22 cellular contexts compared by ENCODE assay signal in the genomic region with DNA sequence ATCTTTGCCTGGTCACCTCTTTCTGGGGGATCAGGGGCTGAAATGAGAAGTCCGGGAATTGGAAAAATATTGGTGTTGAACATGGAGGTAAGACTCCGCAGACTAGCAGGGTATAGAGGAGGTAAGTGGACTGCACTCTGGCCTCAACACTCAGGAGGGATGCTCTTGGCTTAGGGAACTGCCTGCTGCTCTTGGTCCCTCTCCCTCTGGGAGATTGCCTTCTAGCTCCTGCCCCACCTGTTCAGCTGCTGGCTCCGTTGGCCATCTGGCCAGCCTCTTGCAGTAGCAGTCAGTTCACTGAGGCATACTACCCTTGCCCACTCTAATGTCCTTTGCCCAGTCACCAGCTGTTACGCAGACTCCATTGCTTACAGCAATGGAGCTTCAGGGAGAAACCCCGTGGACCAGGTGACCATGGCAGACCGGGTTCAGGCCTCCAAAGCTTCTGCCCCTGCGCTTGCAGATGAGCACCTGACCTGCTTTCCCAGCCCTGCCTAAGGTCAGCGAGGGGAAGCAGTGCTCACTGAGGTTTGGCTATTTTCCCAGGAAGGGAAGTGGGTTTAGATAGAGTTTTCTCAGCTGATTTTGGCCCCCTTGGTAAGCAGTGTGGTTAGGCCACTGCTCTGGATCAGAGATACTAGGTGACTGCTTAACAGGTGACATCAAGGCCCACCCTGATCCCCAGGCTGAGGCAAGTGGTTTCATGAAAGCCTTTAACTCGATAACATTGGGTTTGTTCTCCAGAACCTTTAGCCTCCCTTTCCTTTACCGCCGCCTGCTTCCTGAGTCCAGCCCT. TPM values are rescaled to one million over a fixed set of nuclear protein-coding genes. Genes with fewer than 3 reads are reported as not detected.
DNase-seq lines count a peak whose midpoint lies in the region; ATAC-seq and TF ChIP-seq lines count a peak whose summit lies in the region.
"Had no signal": no experiment of that assay in that cellular context is flagged by ENCODE, and none has a peak within 500 bp of the region (broad histone marks: within the 10 kb centered on the region; RNA-seq: fewer than 3 reads in every experiment).

No MANE protein-coding gene starts in this region.

- H3K9ac ChIP-seq in neuronal stem cell (ENCODE audit: low read depth, low read length, poor library complexity) = no peak overlapping the region

- H3K23ac ChIP-seq in neuronal stem cell (ENCODE audit: low read depth, low read length, poor library complexity) = peak overlapping the region; percentile 8

- H4K8ac ChIP-seq in neuronal stem cell (ENCODE audit: low read depth, low read length) = no peak overlapping the region

- H3K27ac ChIP-seq in HEK293 (ENCODE audit: extremely low read depth, low read depth, low read length) (no peak overlapping the region), neuronal stem cell (replicated peaks; ENCODE audit: low read length) (no peak overlapping the region), esophagus squamous epithelium (no peak overlapping the region)
- H3K27ac ChIP-seq: VCaP had no signal

- CTCF ChIA-PET in HEK293 (lab: Yijun Ruan, JAX) = interaction anchor here (0.6 to 21.9 kb wide), 6 partner anchors 12 to 160 kb away, joined by 3 to 592 read pairs (median 12); a partner anchor contains a TSS
- CTCF ChIA-PET in GM10248 (lab: Yijun Ruan, JAX) = interaction anchor here (0.6 to 1.8 kb wide), 5 partner anchors 11 to 36 kb away, joined by 3 to 9 read pairs (median 6); a partner anchor contains a TSS

- no peaks in the 10 kb centered on the region for H3K27me3 ChIP-seq in neuronal stem cell (ENCODE audit: control insufficient read depth in 3 of 3, insufficient read depth in 3 of 3, low read depth in 1 of 3, low read length in 3 of 3)
- no peaks in the 10 kb centered on the region for H3K27me3 ChIP-seq in esophagus squamous epithelium

- peaks cover 79% of the 10 kb centered on the region for H3K36me3 Mint-ChIP-seq in dendritic cell treated with granulocyte-macrophage colony-stimulating factor and Interleukin-4, amounts not matched to agents 40 ng/mL and 50 ng/mL, for 4 days (ENCODE audit: low read depth)
- peaks cover 30% of the 10 kb centered on the region for H3K36me3 Mint-ChIP-seq in activated T-helper 1 cell treated with anti-CD3 and anti-CD28 coated beads, Interleukin-12 subunit alpha, Interleukin-12 subunit beta, Interleukin-2, Interleukin-4 antibody, amounts not matched to agents 30 ng/mL and 10 ng/mL and 1 ng/mL, durations not matched to agents 14 hours and 24 hours and 36 hours (ENCODE audit: low read depth)

- H3K36me3 ChIP-seq in HEK293 (ENCODE audit: control insufficient read depth in 2 of 2, insufficient read depth in 1 of 2, low read length in 2 of 2) = peaks cover 15 to 61% of the 10 kb centered on the region in 2 experiments
- peaks cover 41 to 69% of the 10 kb centered on the region in 2 donors for H3K36me3 ChIP-seq in neuronal stem cell (replicated peaks in 1 of 2; ENCODE audit: control insufficient read depth in 2 of 2, insufficient read depth in 2 of 2, low read length in 2 of 2)
- H3K36me3 ChIP-seq in esophagus squamous epithelium = peaks cover 16 to 71% (median 35%) of the 10 kb centered on the region in 3 donors

- no peak overlapping the region for H2BK120ac ChIP-seq in neuronal stem cell (ENCODE audit: low read depth, low read length)

- H2AK5ac ChIP-seq in neuronal stem cell (ENCODE audit: low read depth, low read length) = no peak overlapping the region

- no peaks in the 10 kb centered on the region for H3K79me1 ChIP-seq in neuronal stem cell (ENCODE audit: low read depth, low read length)

- peak overlapping the region; percentile 46 for H3K4me3 Mint-ChIP-seq in dendritic cell treated with granulocyte-macrophage colony-stimulating factor and Interleukin-4, amounts not matched to agents 40 ng/mL and 50 ng/mL, for 4 days
- no peak overlapping the region for H3K4me3 Mint-ChIP-seq in activated T-helper 1 cell treated with anti-CD3 and anti-CD28 coated beads, Interleukin-12 subunit alpha, Interleukin-12 subunit beta, Interleukin-2, Interleukin-4 antibody, amounts not matched to agents 30 ng/mL and 10 ng/mL and 1 ng/mL, durations not matched to agents 14 hours and 24 hours and 36 hours
- H3K4me3 Mint-ChIP-seq: activated CD4-positive, alpha-beta memory T cell treated with anti-CD3 and anti-CD28 coated beads for 36 hours; activated T-cell treated with anti-CD3 and anti-CD28 coated beads, Interleukin-2, amount 50 U/mL, for 4 hours; HFFc6; memory B cell; natural killer cell; stimulated activated effector memory CD8-positive, alpha-beta T cell treated with anti-CD3 and anti-CD28 coated beads, Interleukin-12 subunit alpha, Interleukin-12 subunit beta, amount 100 ng/mL, for 72 hours had no signal

- H2BK15ac ChIP-seq in neuronal stem cell (ENCODE audit: low read length) = no peak overlapping the region

- no peak overlapping the region for H3K14ac ChIP-seq in neuronal stem cell (ENCODE audit: low read length)

- no peak overlapping the region for H3K4me2 ChIP-seq in neuronal stem cell (ENCODE audit: insufficient read depth, low read length, poor library complexity, severe bottlenecking)

- H2BK12ac ChIP-seq in neuronal stem cell (ENCODE audit: low read length) = no peak overlapping the region

- H3K9me3 ChIP-seq in HEK293 (ENCODE audit: control insufficient read depth, insufficient read depth, low read depth, low read length) (no peaks in the 10 kb centered on the region), neuronal stem cell (replicated peaks in 1 of 2; ENCODE audit: control insufficient read depth in 2 of 2, insufficient read depth in 1 of 2, low read depth in 1 of 2, low read length in 2 of 2) (no peaks in the 10 kb centered on the region), esophagus squamous epithelium (no peaks in the 10 kb centered on the region)

- TF ChIP-seq CTCF in HEK293 (tag by site-specific recombination; IDR thresholded peaks at IDR 0.05) (no peak), esophagus squamous epithelium (IDR thresholded peaks at IDR 0.05) (no peak), GM10248 (IDR thresholded peaks at IDR 0.05; ENCODE audit: control extremely low read depth, extremely low read depth, low read depth, missing control alignments) (no peak)

- TF ChIP-seq POLR2A in esophagus squamous epithelium (IDR thresholded peaks at IDR 0.05) = no peak

- no peak overlapping the region for H2BK5ac ChIP-seq in neuronal stem cell (ENCODE audit: low read length)

- H3K9me3 Mint-ChIP-seq in dendritic cell treated with granulocyte-macrophage colony-stimulating factor and Interleukin-4, amounts not matched to agents 40 ng/mL and 50 ng/mL, for 4 days = no peaks in the 10 kb centered on the region
- no peaks in the 10 kb centered on the region for H3K9me3 Mint-ChIP-seq in activated T-helper 1 cell treated with anti-CD3 and anti-CD28 coated beads, Interleukin-12 subunit alpha, Interleukin-12 subunit beta, Interleukin-2, Interleukin-4 antibody, amounts not matched to agents 30 ng/mL and 10 ng/mL and 1 ng/mL, durations not matched to agents 14 hours and 24 hours and 36 hours
- H3K9me3 Mint-ChIP-seq: activated CD4-positive, alpha-beta memory T cell treated with anti-CD3 and anti-CD28 coated beads for 36 hours; activated T-cell treated with anti-CD3 and anti-CD28 coated beads, Interleukin-2, amount 50 U/mL, for 4 hours; HFFc6; memory B cell; natural killer cell; stimulated activated effector memory CD8-positive, alpha-beta T cell treated with anti-CD3 and anti-CD28 coated beads, Interleukin-12 subunit alpha, Interleukin-12 subunit beta, amount 100 ng/mL, for 72 hours had no signal

- H3K27me3 Mint-ChIP-seq in dendritic cell treated with granulocyte-macrophage colony-stimulating factor and Interleukin-4, amounts not matched to agents 40 ng/mL and 50 ng/mL, for 4 days = peaks cover 8% of the 10 kb centered on the region
- H3K27me3 Mint-ChIP-seq in activated T-helper 1 cell treated with anti-CD3 and anti-CD28 coated beads, Interleukin-12 subunit alpha, Interleukin-12 subunit beta, Interleukin-2, Interleukin-4 antibody, amounts not matched to agents 30 ng/mL and 10 ng/mL and 1 ng/mL, durations not matched to agents 14 hours and 24 hours and 36 hours (ENCODE audit: insufficient read depth) = no peaks in the 10 kb centered on the region
- H3K27me3 Mint-ChIP-seq: activated CD4-positive, alpha-beta memory T cell treated with anti-CD3 and anti-CD28 coated beads for 36 hours; memory B cell had no signal

- H2AFZ ChIP-seq in neuronal stem cell (ENCODE audit: low read length) = no peak overlapping the region

- H3K4me1 Mint-ChIP-seq in dendritic cell treated with granulocyte-macrophage colony-stimulating factor and Interleukin-4, amounts not matched to agents 40 ng/mL and 50 ng/mL, for 4 days (ENCODE audit: low read depth) = peaks cover 66% of the 10 kb centered on the region
- peaks cover 11% of the 10 kb centered on the region for H3K4me1 Mint-ChIP-seq in activated T-helper 1 cell treated with anti-CD3 and anti-CD28 coated beads, Interleukin-12 subunit alpha, Interleukin-12 subunit beta, Interleukin-2, Interleukin-4 antibody, amounts not matched to agents 30 ng/mL and 10 ng/mL and 1 ng/mL, durations not matched to agents 14 hours and 24 hours and 36 hours (ENCODE audit: low read depth)
- H3K4me1 Mint-ChIP-seq: memory B cell had no signal

- no peak overlapping the region for H3K18ac ChIP-seq in neuronal stem cell (ENCODE audit: low read length)

- H4K91ac ChIP-seq in neuronal stem cell (ENCODE audit: low read depth, low read length, poor library complexity) = no peak overlapping the region

- ATAC-seq in HG03196 (IDR thresholded peaks at IDR 0.05; ENCODE audit: unreplicated experiment) = no peak
- ATAC-seq: activated T-cell treated with anti-CD3 and anti-CD28 coated beads, Interleukin-2, amount 50 U/mL, for 4 hours; natural killer cell; stimulated activated effector memory CD8-positive, alpha-beta T cell treated with anti-CD3 and anti-CD28 coated beads, Interleukin-12 subunit alpha, Interleukin-12 subunit beta, amount 100 ng/mL, for 72 hours had no signal

- intact Hi-C loops in dendritic cell treated with granulocyte-macrophage colony-stimulating factor and Interleukin-4, amounts not matched to agents 40 ng/mL and 50 ng/mL, for 4 days (cut with micrococcal nuclease) = no loop called here
- intact Hi-C loops in esophagus squamous epithelium (cut with DNase I) = no loop called here
- intact Hi-C loops in activated T-helper 1 cell treated with anti-CD3 and anti-CD28 coated beads, Interleukin-12 subunit alpha, Interleukin-12 subunit beta, Interleukin-2, Interleukin-4 antibody, amounts not matched to agents 30 ng/mL and 10 ng/mL and 1 ng/mL, durations not matched to agents 14 hours and 24 hours and 36 hours (cut with micrococcal nuclease) = no loop called here

- no peak overlapping the region for H3K4ac ChIP-seq in neuronal stem cell (ENCODE audit: low read length)

- WGBS in neuronal stem cell (ENCODE audit: extremely low coverage in 2 of 2, insufficient read length in 2 of 2, insufficient replicate concordance in 1 of 2), 2 donors = no CpG with 5 or more reads among the region's 11 CpGs
- 70 to 84% methylated on average over 5 to 6 of the region's 11 CpGs for WGBS in esophagus squamous epithelium, 2 donors

- POLR2A ChIA-PET in HEK293 (lab: Yijun Ruan, JAX) = interaction anchor here (1.1 to 2.1 kb wide), 4 partner anchors 12 to 35 kb away, joined by 3 to 6 read pairs (median 4); a partner anchor contains a TSS
- POLR2A ChIA-PET in GM10248 (lab: Yijun Ruan, JAX) = no interaction called here

- H3K4me1 ChIP-seq in HEK293 (ENCODE audit: control insufficient read depth, insufficient read depth, low read length) (peaks cover 4% of the 10 kb centered on the region; the same call in 1 of the 2 replicates), neuronal stem cell (ENCODE audit: control insufficient read depth in 2 of 2, insufficient read depth in 1 of 2, low read depth in 1 of 2, low read length in 2 of 2) (peaks cover 22% of the 10 kb centered on the region in 2 donors), esophagus squamous epithelium (peaks cover 0 to 17% (median 6%) of the 10 kb centered on the region in 3 donors)

- no peak overlapping the region for H3K4me3 ChIP-seq in HEK293 (ENCODE audit: low read depth, low read length)
- H3K4me3 ChIP-seq in neuronal stem cell (ENCODE audit: low read length in 2 of 2) = no peak overlapping the region
- no peak overlapping the region for H3K4me3 ChIP-seq in esophagus squamous epithelium

- DNase-seq in SK-N-DZ (ENCODE audit: low spot score) (peak; percentile 83), neuronal stem cell (ENCODE audit: low spot score) (no peak), esophagus squamous epithelium (lab: John Stamatoyannopoulos, UW) (no peak), GM10248 (ENCODE audit: extremely low spot score) (no peak)
- DNase-seq in activated T-helper 1 cell treated with anti-CD3 and anti-CD28 coated beads, Interleukin-12 subunit alpha, Interleukin-12 subunit beta, Interleukin-2, Interleukin-4 antibody, amounts not matched to agents 30 ng/mL and 10 ng/mL and 1 ng/mL, durations not matched to agents 14 hours and 24 hours and 36 hours (ENCODE audit: low spot score) = no peak
- DNase-seq: activated CD4-positive, alpha-beta memory T cell treated with anti-CD3 and anti-CD28 coated beads for 36 hours; activated T-cell treated with anti-CD3 and anti-CD28 coated beads, Interleukin-2, amount 50 U/mL, for 4 hours; AML-193; HFFc6; Karpas-422; natural killer cell; NCI-H1105; NCI-H2107; NCI-H774 had no signal

- H3K27ac Mint-ChIP-seq in dendritic cell treated with granulocyte-macrophage colony-stimulating factor and Interleukin-4, amounts not matched to agents 40 ng/mL and 50 ng/mL, for 4 days = peak overlapping the region; percentile 83
- no peak overlapping the region for H3K27ac Mint-ChIP-seq in activated T-helper 1 cell treated with anti-CD3 and anti-CD28 coated beads, Interleukin-12 subunit alpha, Interleukin-12 subunit beta, Interleukin-2, Interleukin-4 antibody, amounts not matched to agents 30 ng/mL and 10 ng/mL and 1 ng/mL, durations not matched to agents 14 hours and 24 hours and 36 hours
- H3K27ac Mint-ChIP-seq: activated CD4-positive, alpha-beta memory T cell treated with anti-CD3 and anti-CD28 coated beads for 36 hours; HFFc6; memory B cell; stimulated activated effector memory CD8-positive, alpha-beta T cell treated with anti-CD3 and anti-CD28 coated beads, Interleukin-12 subunit alpha, Interleukin-12 subunit beta, amount 100 ng/mL, for 72 hours had no signal

RNA-seq across cellular contexts. Expression of a gene that starts 11.9 kb away (rescaled TPM):
- 136 and 154 TPM in 2 replicates for polyA plus RNA-seq in SK-N-DZ (2014; cell fraction: cytosol; rRNA removed)
- 1,883 and 2,737 TPM in 2 replicates for polyA plus RNA-seq in SK-N-DZ (2014; cell fraction: nucleus; rRNA removed)
- 193 TPM for polyA plus RNA-seq in neuronal stem cell (2013, experiment 1 of 2)
- 185 TPM for polyA plus RNA-seq in neuronal stem cell (2013, experiment 2 of 2)
- 100 to 1,000 TPM in 1 of 4 donors, 10 to 100 TPM in 3; 60.1 to 141 (median 66.0) TPM for total RNA-seq in esophagus squamous epithelium
- total RNA-seq in activated T-helper 1 cell treated with anti-CD3 and anti-CD28 coated beads, Interleukin-12 subunit alpha, Interleukin-12 subunit beta, Interleukin-2, Interleukin-4 antibody, amounts not matched to agents 30 ng/mL and 10 ng/mL and 1 ng/mL, durations not matched to agents 14 hours and 24 hours and 36 hours = 190 and 200 TPM in 2 replicates

RNA-seq across cellular contexts. Expression of a gene that starts 25.2 kb away (rescaled TPM):
- 0.76 TPM in 1 of 2 replicates, not detected in the other for polyA plus RNA-seq in SK-N-DZ (2014; cell fraction: cytosol; rRNA removed)
- 0.14 TPM in 1 of 2 replicates, not detected in the other for polyA plus RNA-seq in SK-N-DZ (2014; cell fraction: nucleus; rRNA removed)
- polyA plus RNA-seq in neuronal stem cell (2013, experiment 1 of 2) = 0.04 TPM
- polyA plus RNA-seq in neuronal stem cell (2013, experiment 2 of 2) = not detected
- 10 to 100 TPM in 1 of 4 donors, 1 to 10 TPM in 3; 3.3 to 12.5 (median 7.1) TPM for total RNA-seq in esophagus squamous epithelium
- total RNA-seq in activated T-helper 1 cell treated with anti-CD3 and anti-CD28 coated beads, Interleukin-12 subunit alpha, Interleukin-12 subunit beta, Interleukin-2, Interleukin-4 antibody, amounts not matched to agents 30 ng/mL and 10 ng/mL and 1 ng/mL, durations not matched to agents 14 hours and 24 hours and 36 hours = not detected in 2 replicates
- total RNA-seq: activated CD4-positive, alpha-beta memory T cell treated with anti-CD3 and anti-CD28 coated beads for 36 hours; cardiac septum; G401; HFFc6; natural killer cell had no signal

RNA-seq across cellular contexts. Expression of a gene that starts 41.5 kb away (rescaled TPM):
- 25.8 and 37.8 TPM in 2 replicates for polyA plus RNA-seq in SK-N-DZ (2014; cell fraction: cytosol; rRNA removed)
- polyA plus RNA-seq in SK-N-DZ (2014; cell fraction: nucleus; rRNA removed) = 16.6 and 19.1 TPM in 2 replicates
- polyA plus RNA-seq in neuronal stem cell (2013, experiment 1 of 2) = 3.1 TPM
- 2.7 TPM for polyA plus RNA-seq in neuronal stem cell (2013, experiment 2 of 2)
- total RNA-seq in esophagus squamous epithelium = 10 to 100 TPM; 25.6 to 38.6 (median 34.2) TPM
- total RNA-seq in activated T-helper 1 cell treated with anti-CD3 and anti-CD28 coated beads, Interleukin-12 subunit alpha, Interleukin-12 subunit beta, Interleukin-2, Interleukin-4 antibody, amounts not matched to agents 30 ng/mL and 10 ng/mL and 1 ng/mL, durations not matched to agents 14 hours and 24 hours and 36 hours = 58.8 and 60.7 TPM in 2 replicates

RNA-seq across cellular contexts. Expression of a gene that starts 54.8 kb away (rescaled TPM):
- polyA plus RNA-seq in SK-N-DZ (2014; cell fraction: cytosol; rRNA removed) = 1.1 and 1.6 TPM in 2 replicates
- polyA plus RNA-seq in SK-N-DZ (2014; cell fraction: nucleus; rRNA removed) = 0.51 and 0.80 TPM in 2 replicates
- 1.5 TPM for polyA plus RNA-seq in neuronal stem cell (2013, experiment 1 of 2)
- polyA plus RNA-seq in neuronal stem cell (2013, experiment 2 of 2) = 2.3 TPM
- total RNA-seq in esophagus squamous epithelium = 10 to 100 TPM in 1 of 4 donors, 1 to 10 TPM in 2, under 1 TPM in 1; 0.91 to 14.5 (median 5.7) TPM
- total RNA-seq in activated T-helper 1 cell treated with anti-CD3 and anti-CD28 coated beads, Interleukin-12 subunit alpha, Interleukin-12 subunit beta, Interleukin-2, Interleukin-4 antibody, amounts not matched to agents 30 ng/mL and 10 ng/mL and 1 ng/mL, durations not matched to agents 14 hours and 24 hours and 36 hours = 3.4 and 5.8 TPM in 2 replicates
- total RNA-seq: G401 had no signal
